ENCODE assay signal across 8 cellular contexts in the genomic region with DNA sequence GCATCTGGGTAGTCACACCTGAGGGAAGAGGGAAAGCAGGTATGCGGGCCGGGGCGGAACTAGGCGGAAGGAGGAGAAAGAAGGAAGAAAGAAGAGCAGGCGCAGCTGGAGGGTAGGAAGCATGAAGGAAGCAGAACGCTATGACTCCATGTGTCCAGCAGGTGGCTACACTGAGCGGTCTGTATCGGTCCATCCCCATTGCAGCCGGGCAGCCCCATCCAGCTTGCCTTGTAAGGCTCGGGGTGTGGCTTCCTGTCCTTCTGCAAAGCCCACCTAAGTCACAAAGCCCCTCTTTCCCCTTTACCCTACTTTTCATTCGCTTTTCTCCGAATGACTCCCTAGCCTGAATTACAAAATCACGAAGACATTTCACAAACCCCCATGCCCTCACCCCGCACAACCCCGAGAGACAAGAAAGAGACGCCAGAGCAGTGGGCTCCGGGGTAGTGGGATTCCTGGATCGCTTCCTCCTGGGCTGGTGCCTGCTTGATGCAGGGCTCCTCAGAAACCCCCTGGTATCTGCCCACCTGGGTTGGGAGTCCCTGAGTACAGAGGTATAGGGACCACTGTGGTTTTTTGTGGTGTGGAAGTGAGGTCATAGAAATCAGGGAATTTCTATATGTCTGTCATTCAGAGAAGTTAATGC.
A peak's percentile ranks its signal among the peaks of the same experiment; 100 is the strongest.
DNase-seq lines count a peak whose midpoint lies in the region; ATAC-seq lines count a peak whose summit lies in the region.

No MANE protein-coding gene starts in this region.

- H3K9me3 ChIP-seq in mucosa of stomach (ENCODE audit: control insufficient read depth, low read length) = no peaks in the 10 kb centered on the region

- no peaks in the 10 kb centered on the region for H3K36me3 ChIP-seq in mucosa of stomach (ENCODE audit: control insufficient read depth, insufficient read depth, low read length)

- H3K4me3 ChIP-seq in mucosa of stomach (ENCODE audit: low read length) = no peak overlapping the region

- peak; percentile 89 for DNase-seq in AG08396 (ENCODE audit: low spot score)
- peak; percentile 1 for DNase-seq in NCI-H748 treated with DMSO at 0.1 percent for 48 hours (lab: John Stamatoyannopoulos, UW)
- DNase-seq in activated CD8-positive, alpha-beta memory T cell treated with anti-CD3 and anti-CD28 coated beads for 48 hours (ENCODE audit: low read depth in 2 of 3, low spot score in 2 of 3) = peak; percentile 18 to 44 (median 27)
- peak; percentile 78 for DNase-seq in epidermal melanocyte (ENCODE audit: insufficient read length, low spot score)
- DNase-seq in stimulated activated CD8-positive, alpha-beta memory T cell treated with anti-CD3 and anti-CD28 coated beads, Interleukin-7, amount 100 ng/mL, for 48 hours (ENCODE audit: extremely low read depth in 1 of 2, low read depth in 1 of 2) = peak; percentile 21 to 34

- peaks cover 28% of the 10 kb centered on the region for H3K27me3 ChIP-seq in mucosa of stomach (ENCODE audit: control insufficient read depth, insufficient read depth, low read length)

- ATAC-seq in GM18520 (IDR thresholded peaks at IDR 0.05; ENCODE audit: unreplicated experiment) (peak; percentile 56), HG03175 (IDR thresholded peaks at IDR 0.05; ENCODE audit: unreplicated experiment) (peak; percentile 84)

- H3K4me1 ChIP-seq in mucosa of stomach (ENCODE audit: control insufficient read depth, insufficient read depth, low read length) = peaks cover 24% of the 10 kb centered on the region

- H3K9ac ChIP-seq in mucosa of stomach (ENCODE audit: low read length) = peak overlapping the region; percentile 39

Comparison
In these comparisons a context has a peak if more than half of its experiments do, and no peak if none do; other contexts are left out.
1. DNase-seq: peak in every context shown above with its lines; median percentile 89 in AG08396; 78 in epidermal melanocyte; 28 in stimulated activated CD8-positive, alpha-beta memory T cell treated with anti-CD3 and anti-CD28 coated beads, Interleukin-7, amount 100 ng/mL, for 48 hours; 27 in activated CD8-positive, alpha-beta memory T cell treated with anti-CD3 and anti-CD28 coated beads for 48 hours; 1 in NCI-H748 treated with DMSO at 0.1 percent for 48 hours.